1 cellular context compared by ENCODE assay signal in the genomic region with DNA sequence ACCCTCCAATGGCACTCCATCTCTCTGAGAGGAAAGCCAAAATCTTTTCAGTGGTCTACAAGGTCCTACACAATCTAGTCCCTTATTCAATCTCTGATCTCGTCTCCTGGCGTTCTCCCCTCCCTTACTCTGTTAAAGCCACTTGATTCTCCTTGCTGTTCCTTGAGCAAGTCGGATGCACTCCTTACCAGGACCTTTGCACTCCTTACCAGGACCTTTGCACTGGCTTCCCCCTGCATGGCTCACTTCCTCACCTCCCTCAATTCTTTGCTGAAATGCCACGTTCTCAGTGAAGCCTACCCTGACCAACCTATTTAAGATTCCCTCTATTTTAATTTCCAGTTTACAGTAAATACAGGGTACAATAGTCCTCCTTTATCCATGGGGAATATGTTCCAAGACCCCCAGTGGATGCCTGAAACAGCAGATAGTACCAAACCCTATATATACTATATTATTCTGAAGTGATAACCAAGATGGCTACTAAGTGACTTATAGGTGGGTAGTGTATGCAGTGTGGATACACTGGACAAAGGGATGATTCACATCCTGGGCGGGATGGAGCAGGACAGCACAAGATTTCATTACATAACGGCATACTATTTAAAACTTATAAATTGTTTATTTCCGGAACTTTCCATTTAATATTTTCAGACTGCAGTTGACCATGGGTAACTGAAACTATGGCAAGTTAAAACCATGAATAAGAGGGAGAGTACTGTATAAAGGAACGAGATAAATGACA.
TF ChIP-seq lines count a peak whose summit lies in the region.

No MANE protein-coding gene starts in this region.

TF ChIP-seq in IMR-90, 13 proteins besides CTCF, POLR2A, EP300 and RAD21:
- no peak for TF ChIP-seq MXI1 (IDR thresholded peaks at IDR 0.05; ENCODE audit: borderline replicate concordance, low read depth, low read length)
- no peak for TF ChIP-seq FOS (IDR thresholded peaks at IDR 0.05; ENCODE audit: low read depth, low read length)
- TF ChIP-seq MAFK (IDR thresholded peaks at IDR 0.05; ENCODE audit: low read depth, low read length): no peak
- TF ChIP-seq CHD1 (IDR thresholded peaks at IDR 0.05; ENCODE audit: low read depth, low read length): no peak
- TF ChIP-seq, protein P1, sequence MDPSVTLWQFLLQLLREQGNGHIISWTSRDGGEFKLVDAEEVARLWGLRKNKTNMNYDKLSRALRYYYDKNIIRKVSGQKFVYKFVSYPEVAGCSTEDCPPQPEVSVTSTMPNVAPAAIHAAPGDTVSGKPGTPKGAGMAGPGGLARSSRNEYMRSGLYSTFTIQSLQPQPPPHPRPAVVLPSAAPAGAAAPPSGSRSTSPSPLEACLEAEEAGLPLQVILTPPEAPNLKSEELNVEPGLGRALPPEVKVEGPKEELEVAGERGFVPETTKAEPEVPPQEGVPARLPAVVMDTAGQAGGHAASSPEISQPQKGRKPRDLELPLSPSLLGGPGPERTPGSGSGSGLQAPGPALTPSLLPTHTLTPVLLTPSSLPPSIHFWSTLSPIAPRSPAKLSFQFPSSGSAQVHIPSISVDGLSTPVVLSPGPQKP (IDR thresholded peaks at IDR 0.05; ENCODE audit: borderline replicate concordance, low read depth, low read length): no peak
- no peak for TF ChIP-seq NFE2L2 (IDR thresholded peaks at IDR 0.05; ENCODE audit: low read depth, low read length)
- no peak for TF ChIP-seq BHLHE40 (IDR thresholded peaks at IDR 0.05; ENCODE audit: low read depth, low read length)
- TF ChIP-seq MAZ (IDR thresholded peaks at IDR 0.05; ENCODE audit: borderline replicate concordance, low read depth, low read length): no peak
- TF ChIP-seq SMC3 (IDR thresholded peaks at IDR 0.05; ENCODE audit: low read depth, low read length): no peak
- no peak for TF ChIP-seq RFX5 (IDR thresholded peaks at IDR 0.05; ENCODE audit: low read depth, low read length)
- TF ChIP-seq RCOR1 (IDR thresholded peaks at IDR 0.05; ENCODE audit: insufficient replicate concordance, low read length): no peak
- TF ChIP-seq, protein P2, sequence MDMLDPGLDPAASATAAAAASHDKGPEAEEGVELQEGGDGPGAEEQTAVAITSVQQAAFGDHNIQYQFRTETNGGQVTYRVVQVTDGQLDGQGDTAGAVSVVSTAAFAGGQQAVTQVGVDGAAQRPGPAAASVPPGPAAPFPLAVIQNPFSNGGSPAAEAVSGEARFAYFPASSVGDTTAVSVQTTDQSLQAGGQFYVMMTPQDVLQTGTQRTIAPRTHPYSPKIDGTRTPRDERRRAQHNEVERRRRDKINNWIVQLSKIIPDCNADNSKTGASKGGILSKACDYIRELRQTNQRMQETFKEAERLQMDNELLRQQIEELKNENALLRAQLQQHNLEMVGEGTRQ (IDR thresholded peaks at IDR 0.05; ENCODE audit: low read depth, low read length): no peak
- TF ChIP-seq CEBPB (IDR thresholded peaks at IDR 0.05; ENCODE audit: low read depth, low read length): no peak
TF ChIP-seq in IMR-90: peak in this region for 0.
